14 cellular contexts compared by ENCODE assay signal in the genomic region with DNA sequence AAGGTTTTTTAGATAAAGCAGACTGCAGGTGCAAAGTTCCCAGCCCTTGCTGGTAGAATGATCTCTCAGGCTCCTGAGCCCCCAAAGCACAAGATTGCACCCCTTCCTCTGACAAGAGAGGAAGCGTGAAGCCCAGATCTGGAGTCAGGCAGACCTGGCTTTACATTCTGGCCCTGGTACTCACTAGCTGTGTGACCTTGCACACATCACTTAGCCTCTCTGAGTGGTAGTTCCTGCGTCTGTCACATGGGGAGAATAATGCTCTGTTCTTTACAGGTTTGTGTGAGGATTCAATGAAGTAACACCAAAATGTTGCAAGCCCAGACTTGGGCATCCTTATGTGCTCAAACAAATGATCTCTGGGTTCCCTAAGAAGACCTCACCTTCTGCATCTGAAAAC.
A peak's percentile ranks its signal among the peaks of the same experiment; 100 is the strongest.
DNase-seq lines count a peak whose midpoint lies in the region; ATAC-seq and TF ChIP-seq lines count a peak whose summit lies in the region.
"Had no signal": no experiment of that assay in that cellular context is flagged by ENCODE, and none has a peak within 500 bp of the region (broad histone marks: within the 10 kb centered on the region; RNA-seq: fewer than 3 reads in every experiment).

No MANE protein-coding gene starts in this region.

- BruUV-seq in Calu3 (replicated peaks; lab: Mats Ljungman, UMichigan) = no TSS peak
- BruUV-seq in A673 (replicated peaks; lab: Mats Ljungman, UMichigan) = no TSS peak

- intact Hi-C loops in Calu3 (cut with micrococcal nuclease; ENCODE audit: unreplicated experiment) = no loop called here
- intact Hi-C loops in A673 (cut with micrococcal nuclease; ENCODE audit: unreplicated experiment) = no loop called here

- ATAC-seq in T-helper 17 cell = no peak
- ATAC-seq in GM18907 (IDR thresholded peaks at IDR 0.05; ENCODE audit: unreplicated experiment) = no peak
- ATAC-seq in activated CD4-positive, CD25-positive, alpha-beta regulatory T cell treated with anti-CD3 and anti-CD28 coated beads, Interleukin-2, amount 50 U/mL, for 24 hours = no peak

- H3K9me3 ChIP-seq in T-helper 17 cell (ENCODE audit: control insufficient read depth, low read length, poor library complexity, severe bottlenecking) = no peaks in the 10 kb centered on the region
- H3K9me3 ChIP-seq in A673 (ENCODE audit: low read depth, low read length, poor library complexity, severe bottlenecking) = no peaks in the 10 kb centered on the region

- peaks cover 16% of the 10 kb centered on the region for H3K36me3 Mint-ChIP-seq in Calu3 (ENCODE audit: insufficient read depth, unreplicated experiment)
- H3K36me3 Mint-ChIP-seq in T-helper 17 cell (ENCODE audit: low read depth) = peaks cover 13% of the 10 kb centered on the region
- H3K36me3 Mint-ChIP-seq: stimulated activated naive B cell treated with anti-CD40 and anti-IgM and Interleukin-4, amounts not matched to agents 10 μg/mL and 1 μg/mL and 100 μg/mL, for 72 hours had no signal

- POLR2A ChIA-PET in A673 (lab: Charles Lee; ENCODE audit: low non-redundant PET) = no interaction called here

- H3K27ac Mint-ChIP-seq in Calu3 (ENCODE audit: unreplicated experiment) (peak overlapping the region; percentile 40), T-helper 17 cell (no peak overlapping the region)
- H3K27ac Mint-ChIP-seq: CD4-positive, alpha-beta T cell; stimulated activated naive B cell treated with anti-CD40 and anti-IgM and Interleukin-4, amounts not matched to agents 10 μg/mL and 1 μg/mL and 100 μg/mL, for 72 hours had no signal

- H3K4me3 Mint-ChIP-seq in Calu3 (ENCODE audit: low read depth, unreplicated experiment) (no peak overlapping the region), T-helper 17 cell (peak overlapping the region; percentile 75)

- H3K9me3 Mint-ChIP-seq in Calu3 (ENCODE audit: low read depth, unreplicated experiment) = no peaks in the 10 kb centered on the region
- H3K9me3 Mint-ChIP-seq: CD4-positive, alpha-beta T cell; stimulated activated naive B cell treated with anti-CD40 and anti-IgM and Interleukin-4, amounts not matched to agents 10 μg/mL and 1 μg/mL and 100 μg/mL, for 72 hours had no signal

- H3K4me3 ChIP-seq in skin epidermis (no peak overlapping the region), A673 (ENCODE audit: low read depth, low read length, poor library complexity, severe bottlenecking) (no peak overlapping the region)

- no peak for DNase-seq in Calu3
- no peak for DNase-seq in T-helper 17 cell
- peak; percentile 27 for DNase-seq in islet precursor cell
- no peak for DNase-seq in stimulated activated CD8-positive, alpha-beta memory T cell treated with anti-CD3 and anti-CD28 coated beads, Interleukin-4, amount 100 ng/mL, for 48 hours
- DNase-seq in A673 (ENCODE audit: low spot score) = no peak
- DNase-seq: activated CD4-positive, alpha-beta T cell treated with anti-CD3 and anti-CD28 coated beads for 1 hour; activated T-cell treated with anti-CD3 and anti-CD28 coated beads for 4 hours; CD4-positive, alpha-beta T cell; effector memory CD4-positive, alpha-beta T cell; stimulated activated CD4-positive, alpha-beta T cell treated with anti-CD3 and anti-CD28 coated beads, Interleukin-4, amount 100 ng/mL, for 24 hours; stimulated activated naive B cell treated with anti-CD40 and anti-IgM and Interleukin-4, amounts not matched to agents 10 μg/mL and 1 μg/mL and 100 μg/mL, for 72 hours had no signal

- no peaks in the 10 kb centered on the region for H3K27me3 ChIP-seq in A673 (replicated peaks; ENCODE audit: insufficient read depth, low read depth, low read length, poor library complexity)

- TF ChIP-seq CTCF in Calu3 (IDR thresholded peaks at IDR 0.05; ENCODE audit: unreplicated experiment) = no peak
- no peak for TF ChIP-seq CTCF in A673 (conservative IDR thresholded peaks at IDR 0.05; ENCODE audit: low read depth, low read length)

- H3K36me3 ChIP-seq in A673 (ENCODE audit: insufficient read depth, low read length, poor library complexity, severe bottlenecking) = no peaks in the 10 kb centered on the region

- H3K27ac ChIP-seq in skin epidermis (peak overlapping the region in 12 of 21 experiments; percentile 34 to 94 (median 80)), A673 (ENCODE audit: low read depth, low read length, poor library complexity, severe bottlenecking) (no peak overlapping the region)

- H3K27me3 Mint-ChIP-seq in Calu3 (ENCODE audit: unreplicated experiment) = no peaks in the 10 kb centered on the region
- peaks cover 66% of the 10 kb centered on the region for H3K27me3 Mint-ChIP-seq in T-helper 17 cell

- H3K4me1 Mint-ChIP-seq in Calu3 (ENCODE audit: low read depth, unreplicated experiment) = peaks cover 28% of the 10 kb centered on the region
- peaks cover 15% of the 10 kb centered on the region for H3K4me1 Mint-ChIP-seq in T-helper 17 cell

- CTCF ChIA-PET in Calu3 (lab: Charles Lee) (interaction anchor here (1.9 kb wide), 1 partner anchor 8 kb away, joined by 9 read pairs; no protein-coding TSS in a partner anchor), A673 (lab: Charles Lee) (no interaction called here)

- peaks cover 3% of the 10 kb centered on the region for H3K4me1 ChIP-seq in A673 (ENCODE audit: insufficient read depth, low read length, poor library complexity, severe bottlenecking)
